ENCODE assay signal across 16 cellular contexts in the genomic region with DNA sequence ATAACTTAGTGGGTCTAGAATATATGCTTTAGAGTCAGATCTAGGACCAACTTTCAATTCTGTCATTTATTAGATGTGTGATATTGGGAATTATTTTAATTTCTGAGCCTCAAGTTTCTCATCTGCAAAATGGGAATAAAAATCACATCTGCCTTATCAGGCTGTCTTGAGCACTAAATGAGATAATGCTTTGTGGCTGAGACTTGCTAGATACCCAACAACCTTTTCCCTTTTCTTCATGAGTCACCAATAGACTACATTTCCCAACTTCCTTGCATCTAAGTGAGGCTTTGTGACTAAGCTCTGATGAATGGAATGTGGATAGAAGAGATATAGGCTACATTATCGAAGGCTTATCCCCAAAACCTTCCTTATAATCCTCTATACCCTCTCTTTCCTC.
DNase-seq lines count a peak whose midpoint lies in the region; ATAC-seq, FAIRE-seq and TF ChIP-seq lines count a peak whose summit lies in the region.
"Had no signal": no experiment of that assay in that cellular context is flagged by ENCODE, and none has a peak within 500 bp of the region (broad histone marks: within the 10 kb centered on the region; RNA-seq: fewer than 3 reads in every experiment).

No MANE protein-coding gene starts in this region.

- TF ChIP-seq POLR2A in HepG2 (IDR thresholded peaks at IDR 0.05; ENCODE audit: insufficient read depth in 1 of 2, low read depth in 2 of 2, low read length in 2 of 2) = no peak

- POLR2A ChIA-PET in HepG2 (lab: Yijun Ruan, JAX) = no interaction called here

- ATAC-seq in HepG2 (no peak), HG03135 (IDR thresholded peaks at IDR 0.05; ENCODE audit: unreplicated experiment) (no peak), HG02981 (IDR thresholded peaks at IDR 0.05; ENCODE audit: unreplicated experiment) (no peak)
- ATAC-seq: mucosa of descending colon; stimulated activated memory B cell treated with anti-CD40 and anti-IgM and Interleukin-4, amounts not matched to agents 10 μg/mL and 1 μg/mL and 100 μg/mL, for 72 hours had no signal

- H3K4me3 ChIP-seq in liver (ENCODE audit: low read depth in 1 of 3, low read length in 3 of 3) (no peak overlapping the region), HepG2 (replicated peaks in 1 of 3; ENCODE audit: insufficient read depth in 1 of 3, low read depth in 2 of 3, low read length in 3 of 3) (no peak overlapping the region), adipocyte (ENCODE audit: low read length) (peak overlapping the region; percentile 1), fibroblast of villous mesenchyme (ENCODE audit: low read depth, low read length) (no peak overlapping the region)
- H3K4me3 ChIP-seq: mucosa of descending colon had no signal

- H3K27me3 ChIP-seq in liver (ENCODE audit: control insufficient read depth in 4 of 4, insufficient read depth in 4 of 4, low read length in 3 of 4) (no peaks in the 10 kb centered on the region), HepG2 (ENCODE audit: control insufficient read depth in 1 of 2, insufficient read depth in 2 of 2, low read length in 2 of 2) (no peaks in the 10 kb centered on the region; a peak in 1 of 5 replicates), adipocyte (replicated peaks; ENCODE audit: control insufficient read depth, insufficient read depth, low read length) (no peaks in the 10 kb centered on the region)

- CTCF ChIA-PET in HepG2 (lab: Yijun Ruan, JAX; ENCODE audit: low intra/inter-chr PET ratio, low total read pairs) = no interaction called here

- H3K79me2 ChIP-seq in HepG2 (ENCODE audit: insufficient read depth, low read length) = no peaks in the 10 kb centered on the region

- TF ChIP-seq RAD21 in liver (IDR thresholded peaks at IDR 0.05) = no peak
- no peak for TF ChIP-seq RAD21 in HepG2 (CRISPR knock-in tag; IDR thresholded peaks at IDR 0.05)

- no peaks in the 10 kb centered on the region for H3K36me3 ChIP-seq in liver (ENCODE audit: control insufficient read depth in 4 of 4, insufficient read depth in 3 of 4, low read depth in 1 of 4, low read length in 3 of 4)
- H3K36me3 ChIP-seq in HepG2 (replicated peaks in 1 of 2; ENCODE audit: control insufficient read depth in 1 of 2, insufficient read depth in 2 of 2, low read length in 2 of 2) = no peaks in the 10 kb centered on the region
- H3K36me3 ChIP-seq in adipocyte (ENCODE audit: control insufficient read depth, insufficient read depth, low read length, severe bottlenecking) = no peaks in the 10 kb centered on the region

- H2AFZ ChIP-seq in HepG2 (ENCODE audit: low read length) = no peak overlapping the region

- H3K27ac ChIP-seq in liver (ENCODE audit: low read depth in 1 of 2, low read length in 2 of 2) = peak overlapping the region; percentile 56 to 64
- H3K27ac ChIP-seq in HepG2 (ENCODE audit: extremely low read length, insufficient read depth, low read length) = no peak overlapping the region

- H3K9ac ChIP-seq in liver (ENCODE audit: low read depth in 1 of 2, low read length in 2 of 2) (no peak overlapping the region), HepG2 (ENCODE audit: insufficient read depth, low read depth, low read length) (no peak overlapping the region), adipocyte (ENCODE audit: low read length) (no peak overlapping the region)

- no peaks in the 10 kb centered on the region for H4K20me1 ChIP-seq in HepG2 (ENCODE audit: insufficient read depth, low read length)

- TF ChIP-seq CTCF in liver (IDR thresholded peaks at IDR 0.05; ENCODE audit: low read depth, low read length, missing input control) = no peak
- TF ChIP-seq CTCF in HepG2 (CRISPR knock-in tag; IDR thresholded peaks at IDR 0.05) = no peak
- TF ChIP-seq CTCF in fibroblast of villous mesenchyme (IDR thresholded peaks at IDR 0.05; ENCODE audit: insufficient read depth, low read depth, low read length) = no peak

- WGBS in liver = 92% methylated on average over 1 of the region's 1 CpG
- WGBS in HepG2 (ENCODE audit: low lambda C conversion rate) = 0% methylated on average over 1 of the region's 1 CpG

- no peak overlapping the region for H3K4me2 ChIP-seq in HepG2 (ENCODE audit: low read depth, low read length)

- BruUV-seq in HepG2 (replicated peaks; lab: Mats Ljungman, UMichigan) = no TSS peak

- in situ Hi-C loops in HepG2 (cut with HindIII; ENCODE audit: extremely low pct_ligation_motif_present, low pct_unique_long_range_greater_than_20kb) = no loop called here

- no peak for FAIRE-seq in HepG2 (lab: Jason Lieb, UNC)
- FAIRE-seq in urothelium cell line (lab: Jason Lieb, UNC) = no peak
- FAIRE-seq: endometrium had no signal

- no peak for TF ChIP-seq EP300 in HepG2 (IDR thresholded peaks at IDR 0.05; ENCODE audit: low read depth in 2 of 2, low read length in 2 of 2)
- no peak for TF ChIP-seq EP300 in HepG2 (CRISPR knock-in tag; IDR thresholded peaks at IDR 0.05; ENCODE audit: borderline replicate concordance)

- no peaks in the 10 kb centered on the region for H3K9me3 ChIP-seq in liver (ENCODE audit: control insufficient read depth in 4 of 4, low read length in 3 of 4)
- H3K9me3 ChIP-seq in HepG2 (ENCODE audit: low read length) = no peaks in the 10 kb centered on the region
- no peaks in the 10 kb centered on the region for H3K9me3 ChIP-seq in adipocyte (ENCODE audit: control insufficient read depth, low read length)
- H3K9me3 ChIP-seq: mucosa of descending colon had no signal

- DNase-seq in HepG2 (ENCODE audit: low spot score) (no peak), adipocyte (ENCODE audit: low read depth) (peak; percentile 37), fibroblast of villous mesenchyme (ENCODE audit: low read depth) (peak; percentile 27), urothelium cell line (ENCODE audit: low spot score) (peak; percentile 21), SHP77 treated with DMSO at 0.1 percent for 48 hours (lab: John Stamatoyannopoulos, UW) (no peak)
- DNase-seq: activated CD4-positive, alpha-beta T cell treated with anti-CD3 and anti-CD28 coated beads, Interleukin-2, amount 50 U/mL, for 48 hours; DMS153; Karpas-422; mucosa of descending colon; NCI-H2081 treated with DMSO at 0.1 percent for 48 hours; stimulated activated CD4-positive, alpha-beta T cell treated with anti-CD3 and anti-CD28 coated beads, Interleukin-4, amount 100 ng/mL, for 1 hour had no signal

- intact Hi-C loops in HepG2 (cut with micrococcal nuclease; ENCODE audit: unreplicated experiment) = no loop called here

- no peaks in the 10 kb centered on the region for H3K4me1 ChIP-seq in liver (ENCODE audit: control insufficient read depth in 4 of 4, insufficient read depth in 4 of 4, low read length in 3 of 4)
- no peaks in the 10 kb centered on the region for H3K4me1 ChIP-seq in HepG2 (ENCODE audit: insufficient read depth, low read length)
- H3K4me1 ChIP-seq in adipocyte (ENCODE audit: control insufficient read depth, insufficient read depth, low read length) = peaks cover 20% of the 10 kb centered on the region

TF ChIP-seq in liver, 16 proteins besides CTCF, POLR2A, EP300 and RAD21 (continues in another document):
- TF ChIP-seq, protein P1, sequence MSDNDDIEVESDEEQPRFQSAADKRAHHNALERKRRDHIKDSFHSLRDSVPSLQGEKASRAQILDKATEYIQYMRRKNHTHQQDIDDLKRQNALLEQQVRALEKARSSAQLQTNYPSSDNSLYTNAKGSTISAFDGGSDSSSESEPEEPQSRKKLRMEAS (IDR thresholded peaks at IDR 0.05) = no peak
- TF ChIP-seq RXRA (IDR thresholded peaks at IDR 0.05) (no peak), GABPA (IDR thresholded peaks at IDR 0.05 in 1 of 2, conservative IDR thresholded peaks at IDR 0.05 in 1 of 2) (no peak), JUND (IDR thresholded peaks at IDR 0.05) (no peak), TAF1 (conservative IDR thresholded peaks at IDR 0.05) (no peak), FOXA1 (IDR thresholded peaks at IDR 0.05) (no peak)
- TF ChIP-seq, protein P2, sequence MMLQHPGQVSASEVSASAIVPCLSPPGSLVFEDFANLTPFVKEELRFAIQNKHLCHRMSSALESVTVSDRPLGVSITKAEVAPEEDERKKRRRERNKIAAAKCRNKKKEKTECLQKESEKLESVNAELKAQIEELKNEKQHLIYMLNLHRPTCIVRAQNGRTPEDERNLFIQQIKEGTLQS (IDR thresholded peaks at IDR 0.05) = no peak

TF ChIP-seq in HepG2, 621 proteins besides CTCF, POLR2A, EP300 and RAD21 (continues in another document):
- TF ChIP-seq, protein P3, sequence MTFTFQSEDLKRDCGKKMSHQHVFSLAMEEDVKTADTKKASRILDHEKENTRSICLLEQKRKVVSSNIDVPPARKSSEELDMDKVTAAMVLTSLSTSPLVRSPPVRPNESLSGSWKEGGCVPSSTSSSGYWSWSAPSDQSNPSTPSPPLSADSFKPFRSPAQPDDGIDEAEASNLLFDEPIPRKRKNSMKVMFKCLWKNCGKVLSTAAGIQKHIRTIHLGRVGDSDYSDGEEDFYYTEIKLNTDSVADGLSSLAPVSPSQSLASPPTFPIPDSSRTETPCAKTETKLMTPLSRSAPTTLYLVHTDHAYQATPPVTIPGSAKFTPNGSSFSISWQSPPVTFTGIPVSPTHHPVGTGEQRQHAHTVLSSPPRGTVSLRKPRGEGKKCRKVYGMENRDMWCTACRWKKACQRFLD (CRISPR knock-in tag; IDR thresholded peaks at IDR 0.05; ENCODE audit: borderline replicate concordance) = no peak
- TF ChIP-seq, protein P4, sequence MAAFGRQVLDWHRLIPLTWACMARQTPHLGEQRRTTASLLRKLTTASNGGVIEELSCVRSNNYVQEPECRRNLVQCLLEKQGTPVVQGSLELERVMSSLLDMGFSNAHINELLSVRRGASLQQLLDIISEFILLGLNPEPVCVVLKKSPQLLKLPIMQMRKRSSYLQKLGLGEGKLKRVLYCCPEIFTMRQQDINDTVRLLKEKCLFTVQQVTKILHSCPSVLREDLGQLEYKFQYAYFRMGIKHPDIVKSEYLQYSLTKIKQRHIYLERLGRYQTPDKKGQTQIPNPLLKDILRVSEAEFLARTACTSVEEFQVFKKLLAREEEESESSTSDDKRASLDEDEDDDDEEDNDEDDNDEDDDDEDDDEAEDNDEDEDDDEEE (CRISPR knock-in tag; IDR thresholded peaks at IDR 0.05) = no peak

Comparison
In these comparisons a context has a peak if more than half of its experiments do, and no peak if none do; other contexts are left out.
1. DNase-seq: peak in adipocyte (single experiment), fibroblast of villous mesenchyme (single experiment) and urothelium cell line (single experiment); none in HepG2 (single experiment) and SHP77 treated with DMSO at 0.1 percent for 48 hours (single experiment).